Comparison of ENCODE assay signal across 24 cellular contexts in the genomic region with DNA sequence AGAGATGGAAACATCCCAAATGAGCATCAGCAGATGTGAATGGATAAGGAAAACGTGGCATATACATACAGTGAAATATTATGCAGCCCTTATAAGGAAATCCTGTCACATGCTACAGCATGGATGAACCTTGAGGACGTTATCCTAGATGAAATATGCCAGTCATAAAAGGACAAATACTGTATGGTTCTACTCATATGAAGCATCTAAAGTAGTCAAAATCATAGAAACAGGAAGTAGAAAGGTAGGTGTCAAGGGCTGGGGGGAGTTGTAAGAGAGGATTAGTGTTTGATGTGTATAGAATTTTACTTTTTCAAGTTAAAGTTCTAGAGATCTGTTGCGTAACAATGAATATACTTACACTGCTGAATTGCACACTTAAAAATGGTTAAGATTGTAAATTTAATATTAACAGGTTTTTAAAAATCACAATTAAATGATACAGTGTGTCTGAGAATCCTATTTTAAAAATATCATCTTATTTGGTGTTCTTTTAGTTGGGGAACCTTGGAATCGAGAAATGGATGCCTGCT. TPM values are rescaled to one million over a fixed set of nuclear protein-coding genes. Genes with fewer than 3 reads are reported as not detected.
DNase-seq lines count a peak whose midpoint lies in the region; ATAC-seq, FAIRE-seq and TF ChIP-seq lines count a peak whose summit lies in the region.
"Had no signal": no experiment of that assay in that cellular context is flagged by ENCODE, and none has a peak within 500 bp of the region (broad histone marks: within the 10 kb centered on the region; RNA-seq: fewer than 3 reads in every experiment).

No MANE protein-coding gene starts in this region.

- H3K9me3 Mint-ChIP-seq in activated T-cell treated with anti-CD3 and anti-CD28 coated beads, Interleukin-2, amount 50 U/mL, for 24 hours: peaks cover 8% of the 10 kb centered on the region

- no peaks in the 10 kb centered on the region; a peak in 1 of 3 replicates for H3K36me3 ChIP-seq in HEK293 (ENCODE audit: control insufficient read depth in 2 of 2, insufficient read depth in 1 of 2, low read length in 2 of 2)

- H3K4me3 Mint-ChIP-seq in activated T-cell treated with anti-CD3 and anti-CD28 coated beads, Interleukin-2, amount 50 U/mL, for 24 hours: no peak overlapping the region
- H3K4me3 Mint-ChIP-seq: B cell had no signal

- no peak for ATAC-seq in foreskin keratinocyte
- no peak for ATAC-seq in HG03521 (IDR thresholded peaks at IDR 0.05; ENCODE audit: unreplicated experiment)
- ATAC-seq in sciatic nerve: no peak
- ATAC-seq: A549 had no signal

- FAIRE-seq in endometrium (lab: Jason Lieb, UNC): peak; percentile 8
- FAIRE-seq: A549, H54 had no signal

- CTCF ChIA-PET in HEK293 (lab: Yijun Ruan, JAX): no interaction called here

- DNase-seq in activated T-cell treated with anti-CD3 and anti-CD28 coated beads, Interleukin-2, amount 50 U/mL, for 24 hours: no peak
- DNase-seq in activated T-cell treated with anti-CD3 and anti-CD28 coated beads, Interleukin-2, amount 50 U/mL, for 48 hours: no peak
- no peak for DNase-seq in foreskin keratinocyte
- no peak for DNase-seq in sciatic nerve (ENCODE audit: low spot score)
- DNase-seq: COR-L47; DMS79; KBM-7; MM.1S; NCI-H1105; NCI-H146; NCI-H2029; NCI-H226; NCI-H510A treated with DMSO at 0.1 percent for 48 hours; NCI-H774; NK-92 treated with Interleukin-12 subunit alpha and Interleukin-12 subunit beta, amount 100 ng/mL, for 24 hours; SHP77 treated with DMSO at 0.1 percent for 48 hours had no signal

- H3K27me3 Mint-ChIP-seq in activated T-cell treated with anti-CD3 and anti-CD28 coated beads, Interleukin-2, amount 50 U/mL, for 24 hours: no peaks in the 10 kb centered on the region
- H3K27me3 Mint-ChIP-seq: B cell had no signal

- H3K27ac ChIP-seq in C4-2B (peak overlapping the region; percentile 31; the same call in 1 of the 2 replicates), HEK293 (ENCODE audit: extremely low read depth, low read depth, low read length) (no peak overlapping the region), foreskin keratinocyte (no peak overlapping the region)
- H3K27ac ChIP-seq: A549, RWPE1 had no signal

- H3K4me3 ChIP-seq in HEK293 (ENCODE audit: low read depth, low read length): no peak overlapping the region
- H3K4me3 ChIP-seq: A549 had no signal

- no peak for TF ChIP-seq CTCF in C4-2B (conservative IDR thresholded peaks at IDR 0.05)
- no peak for TF ChIP-seq CTCF in HEK293 (tag by site-specific recombination; IDR thresholded peaks at IDR 0.05)
- TF ChIP-seq CTCF in foreskin keratinocyte (conservative IDR thresholded peaks at IDR 0.05): no peak

- POLR2A ChIA-PET in HEK293 (lab: Yijun Ruan, JAX): interaction anchor here (0.6 kb wide), 1 partner anchor 175 kb away, joined by 3 read pairs; no protein-coding TSS in a partner anchor

- peaks cover 75% of the 10 kb centered on the region for H3K4me1 Mint-ChIP-seq in activated T-cell treated with anti-CD3 and anti-CD28 coated beads, Interleukin-2, amount 50 U/mL, for 24 hours (ENCODE audit: low read depth)

- H3K36me3 Mint-ChIP-seq in activated T-cell treated with anti-CD3 and anti-CD28 coated beads, Interleukin-2, amount 50 U/mL, for 24 hours (ENCODE audit: low read depth): peaks cover 11% of the 10 kb centered on the region

- no peaks in the 10 kb centered on the region for H3K9me3 ChIP-seq in HEK293 (ENCODE audit: control insufficient read depth, insufficient read depth, low read depth, low read length)
- H3K9me3 ChIP-seq: A549 had no signal

- H3K27me3 ChIP-seq in foreskin keratinocyte: no peaks in the 10 kb centered on the region

- intact Hi-C loops in sciatic nerve (cut with DNase I): no loop called here

- H3K4me1 ChIP-seq in HEK293 (ENCODE audit: control insufficient read depth, insufficient read depth, low read length) (peaks cover 14% of the 10 kb centered on the region), foreskin keratinocyte (peaks cover 10% of the 10 kb centered on the region)

- peak overlapping the region; percentile 50 for H3K27ac Mint-ChIP-seq in activated T-cell treated with anti-CD3 and anti-CD28 coated beads, Interleukin-2, amount 50 U/mL, for 24 hours
- H3K27ac Mint-ChIP-seq: B cell had no signal

TF ChIP-seq in HEK293, 187 proteins besides CTCF, POLR2A, EP300 and RAD21:
- TF ChIP-seq ZNF776 (tag by site-specific recombination; IDR thresholded peaks at IDR 0.05; ENCODE audit: borderline replicate concordance) (no peak), MYNN (tag by site-specific recombination; IDR thresholded peaks at IDR 0.05; ENCODE audit: borderline replicate concordance) (no peak), ZSCAN23 (tag by site-specific recombination; IDR thresholded peaks at IDR 0.05) (no peak), ZNF146 (tag by site-specific recombination; IDR thresholded peaks at IDR 0.05) (peak; percentile 34; the same call in 1 of the 2 replicates), ZNF830 (tag by site-specific recombination; IDR thresholded peaks at IDR 0.05; ENCODE audit: low read depth) (no peak)

RNA-seq across cellular contexts. Expression of a gene that starts 58.5 kb away (rescaled TPM):
- total RNA-seq in foreskin keratinocyte (31.2 and 32.3 TPM in 2 replicates), sciatic nerve (52.8 TPM)
- 8.9 and 10.0 TPM in 2 replicates for polyA plus RNA-seq in foreskin keratinocyte
